ENCODE assay signal across 1 cellular context in genomic region chr11:73570415-73571114, GRCh38.
TF ChIP-seq lines count a peak whose summit lies in the region.

No MANE protein-coding gene starts in this region.

TF ChIP-seq in HEK293, 187 proteins besides CTCF, POLR2A, EP300 and RAD21 (continued from another document):
- TF ChIP-seq ZNF280D (tag by site-specific recombination; IDR thresholded peaks at IDR 0.05) (no peak), ZNF16 (tag by site-specific recombination; IDR thresholded peaks at IDR 0.05; ENCODE audit: low read depth) (no peak), KLF8 (tag by site-specific recombination; IDR thresholded peaks at IDR 0.05) (peak; percentile 56; the same call in 1 of the 2 replicates), ZNF449 (tag by site-specific recombination; IDR thresholded peaks at IDR 0.05) (peak; percentile 59; the same call in 1 of the 2 replicates), ZBTB17 (tag by site-specific recombination; IDR thresholded peaks at IDR 0.05) (no peak; the same call in 1 of the 2 replicates), ZFP37 (tag by site-specific recombination; IDR thresholded peaks at IDR 0.05) (no peak), HOXC10 (CRISPR knock-in tag; IDR thresholded peaks at IDR 0.05) (no peak), ZBTB48 (tag by site-specific recombination; IDR thresholded peaks at IDR 0.05) (no peak), SP7 (tag by site-specific recombination; IDR thresholded peaks at IDR 0.05) (peak; percentile 65), SALL2 (tag by site-specific recombination; IDR thresholded peaks at IDR 0.05; ENCODE audit: borderline replicate concordance) (no peak), ZEB2 (tag by site-specific recombination; IDR thresholded peaks at IDR 0.05) (peak; percentile 42; the same call in 1 of the 2 replicates), INSM2 (tag by site-specific recombination; IDR thresholded peaks at IDR 0.05) (peak; percentile 73; the same call in 1 of the 2 replicates), ZNF214 (tag by site-specific recombination; IDR thresholded peaks at IDR 0.05; ENCODE audit: borderline replicate concordance) (no peak), ZSCAN5A (tag by site-specific recombination; IDR thresholded peaks at IDR 0.05) (no peak), ZNF404 (tag by site-specific recombination; IDR thresholded peaks at IDR 0.05) (no peak), ZSCAN23 (tag by site-specific recombination; IDR thresholded peaks at IDR 0.05) (peak; percentile 46; the same call in 1 of the 2 replicates), ZNF560 (tag by site-specific recombination; IDR thresholded peaks at IDR 0.05; ENCODE audit: borderline replicate concordance) (no peak), OSR2 (tag by site-specific recombination; IDR thresholded peaks at IDR 0.05) (peak; percentile 90), ZBTB8A (tag by site-specific recombination; IDR thresholded peaks at IDR 0.05) (no peak), ZNF394 (tag by site-specific recombination; IDR thresholded peaks at IDR 0.05; ENCODE audit: borderline replicate concordance) (peak; percentile 84; the same call in 1 of the 2 replicates), ZNF792 (tag by site-specific recombination; IDR thresholded peaks at IDR 0.05) (no peak), ZNF510 (tag by site-specific recombination; IDR thresholded peaks at IDR 0.05; ENCODE audit: insufficient replicate concordance) (no peak), ZNF580 (tag by site-specific recombination; IDR thresholded peaks at IDR 0.05) (no peak), IKZF3 (tag by site-specific recombination; IDR thresholded peaks at IDR 0.05) (no peak), GLIS1 (tag by site-specific recombination; IDR thresholded peaks at IDR 0.05) (no peak), ZBTB21 (tag by site-specific recombination; IDR thresholded peaks at IDR 0.05) (peak; percentile 49; the same call in 1 of the 2 replicates), ZNF639 (tag by site-specific recombination; IDR thresholded peaks at IDR 0.05) (0 out of 2 replicates have a peak, but pooled peaks have one; percentile 43), ZBTB7A (tag by site-specific recombination; IDR thresholded peaks at IDR 0.05; ENCODE audit: low read depth) (no peak), ZNF843 (tag by site-specific recombination; IDR thresholded peaks at IDR 0.05) (peak; percentile 29; the same call in 1 of the 2 replicates), GLI4 (tag by site-specific recombination; IDR thresholded peaks at IDR 0.05) (no peak), ZBTB44 (tag by site-specific recombination; IDR thresholded peaks at IDR 0.05) (no peak), FEZF1 (tag by site-specific recombination; IDR thresholded peaks at IDR 0.05) (no peak), PATZ1 (tag by site-specific recombination; IDR thresholded peaks at IDR 0.05) (peak; percentile 73), ZBTB6 (tag by site-specific recombination; IDR thresholded peaks at IDR 0.05) (peak; percentile 66; the same call in 1 of the 2 replicates), ZNF341 (tag by site-specific recombination; IDR thresholded peaks at IDR 0.05; ENCODE audit: low read depth) (no peak), ZNF174 (tag by site-specific recombination; IDR thresholded peaks at IDR 0.05) (no peak), ZNF664 (tag by site-specific recombination; IDR thresholded peaks at IDR 0.05) (no peak), ZBTB11 (tag by site-specific recombination; conservative IDR thresholded peaks at IDR 0.05; ENCODE audit: low read depth) (no peak), ZNF48 (tag by site-specific recombination; IDR thresholded peaks at IDR 0.05) (no peak), ZNF433 (tag by site-specific recombination; IDR thresholded peaks at IDR 0.05; ENCODE audit: low read depth) (no peak), ZNF184 (tag by site-specific recombination; IDR thresholded peaks at IDR 0.05) (no peak), ZBTB1 (tag by site-specific recombination; IDR thresholded peaks at IDR 0.05) (no peak), KLF1 (tag by site-specific recombination; IDR thresholded peaks at IDR 0.05) (no peak), ZNF155 (tag by site-specific recombination; IDR thresholded peaks at IDR 0.05) (no peak)
